Comparison of ENCODE assay signal across 16 cellular contexts in the genomic region with DNA sequence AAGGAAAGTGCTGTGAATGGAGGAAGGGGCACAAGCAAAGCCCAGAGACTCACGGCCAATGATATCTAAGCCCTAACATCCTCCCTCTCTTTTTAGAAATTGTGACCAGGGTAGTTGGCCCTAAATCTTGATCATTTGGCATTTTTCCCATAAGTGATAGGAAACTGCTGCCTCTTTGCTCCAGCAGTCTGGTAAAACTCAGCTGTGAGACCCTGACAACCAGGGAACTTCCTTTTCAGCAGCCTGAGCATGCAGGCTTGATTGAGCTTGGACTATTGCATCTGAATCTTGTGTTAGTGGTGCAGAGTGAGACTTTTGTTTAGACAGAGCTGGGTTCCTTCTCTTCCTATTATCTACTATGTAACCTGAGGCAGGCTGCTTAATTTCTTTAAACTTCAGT. TPM values are rescaled to one million over a fixed set of nuclear protein-coding genes. Genes with fewer than 3 reads are reported as not detected.
DNase-seq lines count a peak whose midpoint lies in the region; ATAC-seq, FAIRE-seq and TF ChIP-seq lines count a peak whose summit lies in the region.
"Had no signal": no experiment of that assay in that cellular context is flagged by ENCODE, and none has a peak within 500 bp of the region (broad histone marks: within the 10 kb centered on the region; RNA-seq: fewer than 3 reads in every experiment).

No MANE protein-coding gene starts in this region.

- H3K27me3 ChIP-seq in Karpas-422 (ENCODE audit: low read length), result no peaks in the 10 kb centered on the region
- no peaks in the 10 kb centered on the region for H3K27me3 ChIP-seq in bronchial epithelial cell (ENCODE audit: control insufficient read depth, insufficient read depth, low read length)
- no peaks in the 10 kb centered on the region for H3K27me3 ChIP-seq in neural progenitor cell

- no peaks in the 10 kb centered on the region for H3K36me3 Mint-ChIP-seq in neural progenitor cell

- no peak overlapping the region for H3K27ac Mint-ChIP-seq in neural progenitor cell

- H3K9ac ChIP-seq in Karpas-422 (ENCODE audit: low read length), result peak overlapping the region; percentile 69
- H3K9ac ChIP-seq in neural progenitor cell, result no peak overlapping the region

- H3K9me3 Mint-ChIP-seq in neural progenitor cell, result no peaks in the 10 kb centered on the region

- H3K36me3 ChIP-seq in Karpas-422 (ENCODE audit: insufficient read depth, low read length) (no peaks in the 10 kb centered on the region), bronchial epithelial cell (ENCODE audit: control insufficient read depth, insufficient read depth, low read length) (no peaks in the 10 kb centered on the region), neural progenitor cell (no peaks in the 10 kb centered on the region)

- no peaks in the 10 kb centered on the region for H3K27me3 Mint-ChIP-seq in neural progenitor cell (ENCODE audit: insufficient read depth, low read depth)

- H3K4me2 ChIP-seq in Karpas-422 (ENCODE audit: low read depth, low read length, poor library complexity, severe bottlenecking), result peak overlapping the region; percentile 83
- H3K4me2 ChIP-seq in neural progenitor cell, result no peak overlapping the region

- peak overlapping the region; percentile 51 for H3K4me3 ChIP-seq in Karpas-422 (ENCODE audit: low read length)
- H3K4me3 ChIP-seq in bronchial epithelial cell (ENCODE audit: low read depth, low read length), result no peak overlapping the region
- H3K4me3 ChIP-seq in neural progenitor cell, result no peak overlapping the region
- H3K4me3 ChIP-seq: SK-N-MC had no signal

- no peak overlapping the region for H2AFZ ChIP-seq in Karpas-422 (ENCODE audit: low read length)
- H2AFZ ChIP-seq in neural progenitor cell (replicated peaks), result peak overlapping the region; percentile 46

- H3K4me1 Mint-ChIP-seq in neural progenitor cell, result no peaks in the 10 kb centered on the region

- no peak for ATAC-seq in stimulated activated naive CD8-positive, alpha-beta T cell treated with anti-CD3 and anti-CD28 coated beads, Interleukin-15, Interleukin-2, amounts not matched to agents 100 U/mL and 50 U/mL, for 24 hours
- ATAC-seq: Panc1, Right ventricle myocardium inferior had no signal

- no peaks in the 10 kb centered on the region for H3K9me3 ChIP-seq in Karpas-422 (ENCODE audit: low read length)
- H3K9me3 ChIP-seq in neural progenitor cell (ENCODE audit: low read depth), result no peaks in the 10 kb centered on the region

- H4K20me1 ChIP-seq in Karpas-422 (ENCODE audit: insufficient read depth, low read depth, low read length) (no peaks in the 10 kb centered on the region), neural progenitor cell (ENCODE audit: low read depth) (no peaks in the 10 kb centered on the region)

- peak overlapping the region; percentile 98 for H3K27ac ChIP-seq in Karpas-422 (ENCODE audit: low read length)
- H3K27ac ChIP-seq in neural progenitor cell, result no peak overlapping the region
- H3K27ac ChIP-seq: SK-N-MC had no signal

- no peaks in the 10 kb centered on the region for H3K79me2 ChIP-seq in Karpas-422 (ENCODE audit: low read length)
- no peaks in the 10 kb centered on the region for H3K79me2 ChIP-seq in neural progenitor cell (ENCODE audit: low read depth)

- H3K9me2 ChIP-seq in Karpas-422 (replicated peaks; ENCODE audit: insufficient read depth, low read length), result no peaks in the 10 kb centered on the region

- H3K4me3 Mint-ChIP-seq in neural progenitor cell, result no peak overlapping the region

- TF ChIP-seq POLR2A in GM12891 (IDR thresholded peaks at IDR 0.05; ENCODE audit: low read depth, low read length), result no peak

- no peaks in the 10 kb centered on the region for H3F3A ChIP-seq in neural progenitor cell (ENCODE audit: low read depth)

- TF ChIP-seq CTCF in bronchial epithelial cell (IDR thresholded peaks at IDR 0.05; ENCODE audit: insufficient read depth, low read length, severe bottlenecking), result no peak
- TF ChIP-seq CTCF in neural progenitor cell (IDR thresholded peaks at IDR 0.05), result no peak
- no peak for TF ChIP-seq CTCF in D721Med (IDR thresholded peaks at IDR 0.05; ENCODE audit: insufficient read depth, missing control alignments)

- peak; percentile 9 for FAIRE-seq in GM12891 (lab: Jason Lieb, UNC)
- peak; percentile 68 for FAIRE-seq in bronchial epithelial cell (lab: Jason Lieb, UNC)
- FAIRE-seq in D721Med (lab: Jason Lieb, UNC), result no peak

- DNase-seq in GM12891 (ENCODE audit: insufficient read length, low spot score) (no peak), Karpas-422 (peak; percentile 75), bronchial epithelial cell (ENCODE audit: low read depth) (no peak), neural progenitor cell (ENCODE audit: low spot score) (peak; percentile 16), DMS 273 (lab: John Stamatoyannopoulos, UW; ENCODE audit: unreplicated experiment) (no peak), ecto neural progenitor cell (ENCODE audit: low spot score) (no peak), D721Med (ENCODE audit: insufficient read length, low spot score) (no peak)
- DNase-seq in stimulated activated naive CD8-positive, alpha-beta T cell treated with anti-CD3 and anti-CD28 coated beads, Interleukin-15, Interleukin-2, amounts not matched to agents 100 U/mL and 50 U/mL, for 24 hours, result no peak
- DNase-seq: C1 segment of cervical spinal cord, GOT3, NCI-H226, NCI-H526, T-helper 1 cell had no signal

- peaks cover 80% of the 10 kb centered on the region for H3K4me1 ChIP-seq in Karpas-422 (ENCODE audit: low read length)
- no peaks in the 10 kb centered on the region for H3K4me1 ChIP-seq in neural progenitor cell

TF ChIP-seq in GM12891, 5 proteins besides CTCF, POLR2A, EP300 and RAD21:
- TF ChIP-seq SPI1 (IDR thresholded peaks at IDR 0.05; ENCODE audit: low read depth, low read length) (no peak), TAF1 (IDR thresholded peaks at IDR 0.05; ENCODE audit: low read depth, low read length) (no peak), POU2F2 (IDR thresholded peaks at IDR 0.05; ENCODE audit: low read depth, low read length) (no peak), PAX5 (IDR thresholded peaks at IDR 0.05; ENCODE audit: insufficient read depth, low read length, severe bottlenecking) (no peak), POLR2AphosphoS5 (IDR thresholded peaks at IDR 0.05; ENCODE audit: low read depth, low read length) (no peak)

RNA-seq across cellular contexts. Expression of gene ADRB2, which starts 9.6 kb away (rescaled TPM):
- polyA plus RNA-seq in GM12891 (2012; ENCODE audit: low read depth, missing spikeins), result 0.04 TPM
- total RNA-seq in Karpas-422 (2014; rRNA removed; shearing (Covaris generic); ENCODE audit: low replicate concordance), result 37.0 and 39.9 TPM in 2 replicates
- total RNA-seq in bronchial epithelial cell, result 18.7 and 21.9 TPM in 2 replicates
- 0.32 and 0.40 TPM in 2 replicates for total RNA-seq in neural progenitor cell (ENCODE audit: low replicate concordance)

Comparison
In these comparisons a context has a peak if more than half of its experiments do, and no peak if none do; other contexts are left out.
1. DNase-seq: peak in Karpas-422 (single experiment) and neural progenitor cell (single experiment); none in GM12891 (single experiment), bronchial epithelial cell (single experiment), DMS 273 (single experiment), ecto neural progenitor cell (single experiment), D721Med (single experiment) and stimulated activated naive CD8-positive, alpha-beta T cell treated with anti-CD3 and anti-CD28 coated beads, Interleukin-15, Interleukin-2, amounts not matched to agents 100 U/mL and 50 U/mL, for 24 hours (single experiment).
2. RNA of gene ADRB2, which starts 9.6 kb away (total RNA-seq): 37.0 to 39.9 TPM in Karpas-422 and 18.7 to 21.9 TPM in bronchial epithelial cell; 0.32 to 0.40 TPM in neural progenitor cell; every median in the first group is over 10 times any median in the second.